Comparison of ENCODE assay signal across 1 cellular context in the genomic region with DNA sequence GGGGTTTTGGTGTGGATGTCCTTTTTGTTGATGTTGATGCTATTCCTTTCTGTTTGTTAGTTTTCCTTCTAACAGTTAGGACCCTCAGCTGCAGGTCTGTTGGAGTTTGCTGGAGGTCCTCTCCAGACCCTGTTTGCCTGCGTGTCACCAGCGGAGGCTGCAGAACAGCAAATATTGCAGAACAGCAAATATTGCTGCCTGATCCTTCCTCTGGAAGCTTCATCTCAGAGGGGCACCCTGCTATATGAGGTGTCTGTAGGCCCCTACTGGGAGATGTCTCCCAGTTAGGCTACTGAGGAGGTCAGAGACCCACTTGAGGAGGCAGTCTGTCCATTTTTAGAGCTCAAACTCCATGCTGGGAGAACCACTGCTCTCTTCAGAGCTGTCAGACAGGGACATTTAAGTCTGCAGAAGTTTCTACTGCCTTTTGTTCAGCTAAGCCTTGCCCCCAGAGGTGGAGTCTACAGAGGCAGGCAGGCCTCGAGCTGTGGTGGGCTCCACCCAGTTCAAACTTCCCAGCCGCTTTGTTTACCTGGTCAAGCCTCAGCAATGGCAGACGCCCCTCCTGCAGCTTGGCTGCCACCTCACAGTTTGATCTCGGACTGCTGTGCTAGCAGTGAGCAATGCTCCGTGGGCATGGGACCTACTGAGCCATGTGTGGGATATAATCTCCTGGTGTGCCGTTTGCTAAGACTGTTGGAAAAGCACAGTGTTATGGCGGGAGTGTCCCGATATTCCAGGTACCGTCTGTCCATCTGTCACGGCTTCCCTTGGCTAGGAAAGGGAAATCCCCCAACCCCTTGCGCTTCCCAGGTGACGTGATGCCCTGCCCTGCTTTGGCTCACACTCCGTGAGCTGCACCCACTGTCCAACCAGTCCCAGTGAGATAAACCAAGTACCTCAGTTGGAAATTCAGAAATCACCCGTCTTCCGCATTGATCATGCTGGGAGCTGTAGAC. TPM values are rescaled to one million over a fixed set of nuclear protein-coding genes. Genes with fewer than 3 reads are reported as not detected.
"Had no signal": no experiment of that assay in that cellular context is flagged by ENCODE, and none has a peak within 500 bp of the region (broad histone marks: within the 10 kb centered on the region; RNA-seq: fewer than 3 reads in every experiment).

No MANE protein-coding gene starts in this region.

RNA-seq across cellular contexts. Expression of gene CRYM, which starts 56.4 kb away (rescaled TPM):
- total RNA-seq: G401 had no signal
